ENCODE assay signal across 32 cellular contexts in the genomic region with DNA sequence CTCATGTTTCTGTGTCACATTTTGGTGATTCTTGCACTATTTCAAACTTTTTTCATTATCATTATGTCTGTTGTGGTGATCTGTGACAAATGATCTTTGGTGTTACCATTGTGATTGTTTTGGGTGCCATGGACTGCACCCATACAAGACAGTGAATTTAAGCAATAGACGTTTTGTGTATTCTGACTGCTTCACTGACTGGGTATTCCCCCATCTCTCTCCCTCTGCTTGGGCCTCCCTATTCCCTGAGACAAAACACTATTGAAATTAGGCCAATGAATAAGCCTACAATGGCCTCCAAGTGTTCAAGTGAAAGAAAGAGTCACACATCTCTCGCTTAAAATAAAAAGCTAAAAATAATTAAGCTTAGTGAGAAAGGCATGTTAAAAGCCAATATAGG.
DNase-seq lines count a peak whose midpoint lies in the region; ATAC-seq, FAIRE-seq and TF ChIP-seq lines count a peak whose summit lies in the region.
"Had no signal": no experiment of that assay in that cellular context is flagged by ENCODE, and none has a peak within 500 bp of the region (broad histone marks: within the 10 kb centered on the region; RNA-seq: fewer than 3 reads in every experiment).

No MANE protein-coding gene starts in this region.

- 53 to 83% (median 56%) methylated on average over 2 of the region's 2 CpGs for WGBS in small intestine, 3 donors

- H3K9me3 ChIP-seq in kidney (ENCODE audit: control insufficient read depth in 1 of 2, low read length in 2 of 2) (no peaks in the 10 kb centered on the region), small intestine (ENCODE audit: control insufficient read depth, low read depth) (no peaks in the 10 kb centered on the region)
- H3K9me3 ChIP-seq: ascending aorta, Caco-2, Peyer's patch, upper lobe of right lung had no signal

- H3K9ac ChIP-seq in kidney (ENCODE audit: low read length in 2 of 2) = no peak overlapping the region
- H3K9ac ChIP-seq: BLaER1 treated with 17β-estradiol and CSF1 and Interleukin-3, amounts not matched to agents 10 nM and 100 nM had no signal

- H3K36me3 ChIP-seq in kidney (ENCODE audit: control insufficient read depth in 1 of 2, insufficient read depth in 2 of 2, low read length in 2 of 2) (no peaks in the 10 kb centered on the region), small intestine (ENCODE audit: control insufficient read depth in 2 of 2, insufficient read depth in 2 of 2, low read length in 2 of 2) (no peaks in the 10 kb centered on the region)
- H3K36me3 ChIP-seq: ascending aorta; BLaER1 treated with 17β-estradiol and CSF1 and Interleukin-3, amounts not matched to agents 10 nM and 100 nM; Peyer's patch; upper lobe of right lung had no signal

- H3K4me1 ChIP-seq in kidney (ENCODE audit: control insufficient read depth in 1 of 2, insufficient read depth in 1 of 2, low read depth in 1 of 2, low read length in 2 of 2) (no peaks in the 10 kb centered on the region), small intestine (ENCODE audit: control insufficient read depth in 2 of 2, insufficient read depth in 1 of 2, low read depth in 1 of 2, low read length in 1 of 2) (no peaks in the 10 kb centered on the region)
- H3K4me1 ChIP-seq: ascending aorta, upper lobe of right lung had no signal

- ATAC-seq in GM18520 (IDR thresholded peaks at IDR 0.05; ENCODE audit: unreplicated experiment) (peak; percentile 38), GM21825 (IDR thresholded peaks at IDR 0.05; ENCODE audit: unreplicated experiment) (peak; percentile 35), HG03095 (IDR thresholded peaks at IDR 0.05; ENCODE audit: unreplicated experiment) (peak; percentile 26), memory B cell (ENCODE audit: low read depth) (peak; percentile 57)
- ATAC-seq: HepG2, left ventricle myocardium superior, natural killer cell, upper lobe of right lung had no signal

- H3K4me3 ChIP-seq in kidney (ENCODE audit: low read length in 2 of 2) = no peak overlapping the region
- H3K4me3 ChIP-seq in small intestine (ENCODE audit: low read depth in 1 of 2, low read length in 2 of 2) = no peak overlapping the region
- H3K4me3 ChIP-seq: ascending aorta; BLaER1 treated with 17β-estradiol and CSF1 and Interleukin-3, amounts not matched to agents 10 nM and 100 nM; coronary artery; Peyer's patch; upper lobe of right lung had no signal

- peaks cover 49% of the 10 kb centered on the region for H3K4me1 Mint-ChIP-seq in memory B cell
- H3K4me1 Mint-ChIP-seq: activated naive CD8-positive, alpha-beta T cell treated with anti-CD3 and anti-CD28 coated beads, Interleukin-2, amount 10 ng/mL, durations not matched to agents 7 days and 5 days; natural killer cell had no signal

- H3K9me3 Mint-ChIP-seq in memory B cell = peaks cover 3% of the 10 kb centered on the region
- H3K9me3 Mint-ChIP-seq: activated naive CD8-positive, alpha-beta T cell treated with anti-CD3 and anti-CD28 coated beads, Interleukin-2, amount 10 ng/mL, durations not matched to agents 7 days and 5 days; T-helper 2 cell treated with Interferon-gamma antibody and Interleukin-4, amounts not matched to agents 5 μg/mL and 100 μg/mL, for 36 hours had no signal

- intact Hi-C loops in kidney (cut with DNase I) = no loop called here

- H3K4me3 Mint-ChIP-seq in memory B cell = peak overlapping the region; percentile 24
- H3K4me3 Mint-ChIP-seq: activated naive CD8-positive, alpha-beta T cell treated with anti-CD3 and anti-CD28 coated beads, Interleukin-2, amount 10 ng/mL, durations not matched to agents 7 days and 5 days; mesothelial cell of epicardium; natural killer cell; T-helper 2 cell treated with Interferon-gamma antibody and Interleukin-4, amounts not matched to agents 5 μg/mL and 100 μg/mL, for 36 hours had no signal

- no peak for DNase-seq in memory B cell (ENCODE audit: low spot score in 2 of 2)
- DNase-seq in activated CD4-positive, alpha-beta T cell treated with anti-CD3 and anti-CD28 coated beads for 1 hour = no peak
- DNase-seq in HK-2 (ENCODE audit: unreplicated experiment) = no peak
- no peak for DNase-seq in kidney
- no peak for DNase-seq in small intestine
- DNase-seq: activated CD4-positive, alpha-beta T cell treated with anti-CD3 and anti-CD28 coated beads for 48 hours; activated CD8-positive, alpha-beta memory T cell treated with anti-CD3 and anti-CD28 coated beads for 24 hours; activated gamma-delta T cell; activated naive CD8-positive, alpha-beta T cell treated with anti-CD3 and anti-CD28 coated beads, Interleukin-2, amount 10 ng/mL, durations not matched to agents 7 days and 5 days; Caco-2; effector memory CD4-positive, alpha-beta T cell; GDM1; glutamatergic neuron; left ventricle myocardium superior; natural killer cell; NCI-H1694; NCI-H2171; NCI-H524; Peyer's patch; SHP77 treated with DMSO at 0.1 percent for 48 hours; stimulated activated CD8-positive, alpha-beta memory T cell treated with anti-CD3 and anti-CD28 coated beads, Interleukin-4, amount 100 ng/mL, for 48 hours; upper lobe of right lung had no signal

- FAIRE-seq in kidney (lab: Jason Lieb, UNC) (no peak), small intestine (lab: Jason Lieb, UNC) (no peak)
- FAIRE-seq: HepG2, islet of Langerhans had no signal

- peak overlapping the region; percentile 90 for H3K27ac Mint-ChIP-seq in memory B cell
- H3K27ac Mint-ChIP-seq: activated naive CD8-positive, alpha-beta T cell treated with anti-CD3 and anti-CD28 coated beads, Interleukin-2, amount 10 ng/mL, durations not matched to agents 7 days and 5 days; mesothelial cell of epicardium; natural killer cell; T-helper 2 cell treated with Interferon-gamma antibody and Interleukin-4, amounts not matched to agents 5 μg/mL and 100 μg/mL, for 36 hours had no signal

- H3K36me3 Mint-ChIP-seq in memory B cell = peaks cover 45% of the 10 kb centered on the region
- H3K36me3 Mint-ChIP-seq: activated naive CD8-positive, alpha-beta T cell treated with anti-CD3 and anti-CD28 coated beads, Interleukin-2, amount 10 ng/mL, durations not matched to agents 7 days and 5 days; mesothelial cell of epicardium; natural killer cell had no signal

- H3K27ac ChIP-seq in kidney (ENCODE audit: low read depth in 2 of 2, low read length in 2 of 2) (no peak overlapping the region), small intestine (ENCODE audit: low read depth in 1 of 2, low read length in 1 of 2) (no peak overlapping the region)
- H3K27ac ChIP-seq: ascending aorta; BLaER1 treated with 17β-estradiol and CSF1 and Interleukin-3, amounts not matched to agents 10 nM and 100 nM; coronary artery; upper lobe of right lung had no signal

- no peaks in the 10 kb centered on the region for H3K27me3 Mint-ChIP-seq in memory B cell

- no peak for TF ChIP-seq CTCF in kidney (IDR thresholded peaks at IDR 0.05; ENCODE audit: borderline replicate concordance, extremely low read depth, insufficient read depth)

- H3K27me3 ChIP-seq in small intestine (ENCODE audit: control insufficient read depth in 2 of 2, insufficient read depth in 2 of 2, low read length in 2 of 2) = no peaks in the 10 kb centered on the region
- H3K27me3 ChIP-seq: ascending aorta; BLaER1 treated with 17β-estradiol and CSF1 and Interleukin-3, amounts not matched to agents 10 nM and 100 nM; Peyer's patch; upper lobe of right lung had no signal
